8 cellular contexts compared by ENCODE assay signal in the genomic region with DNA sequence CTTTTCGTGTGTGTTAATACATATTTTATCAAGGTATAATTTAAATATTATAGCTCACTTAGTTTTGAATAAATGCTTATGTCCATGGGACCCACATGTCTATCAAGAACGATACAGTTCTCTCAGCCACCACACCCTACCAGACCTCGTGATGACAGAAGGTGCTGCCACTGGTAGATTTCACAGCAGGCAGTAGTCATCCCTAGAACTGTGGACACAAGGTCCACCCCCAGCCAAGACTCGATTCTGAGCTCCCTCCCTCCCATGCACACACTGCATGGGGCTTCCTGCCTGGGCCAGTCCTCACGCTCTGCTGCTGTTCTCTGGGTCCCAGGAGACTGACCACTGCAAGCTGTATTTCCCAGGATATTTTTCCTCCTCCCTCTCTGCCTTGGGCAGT. TPM values are rescaled to one million over a fixed set of nuclear protein-coding genes. Genes with fewer than 3 reads are reported as not detected.
DNase-seq lines count a peak whose midpoint lies in the region; ATAC-seq and TF ChIP-seq lines count a peak whose summit lies in the region.

No MANE protein-coding gene starts in this region.

- H3K9me3 ChIP-seq in GM23248 (ENCODE audit: low read depth) (no peaks in the 10 kb centered on the region), lower lobe of right lung (no peaks in the 10 kb centered on the region)
- no peaks in the 10 kb centered on the region for H3K9me3 ChIP-seq in CD4-positive, alpha-beta T cell (ENCODE audit: control insufficient read depth, low read length)

- intact Hi-C loops in lower lobe of right lung (cut with DNase I): no loop called here
- intact Hi-C loops in CD4-positive, alpha-beta T cell (cut with DNase I, micrococcal nuclease): loop anchor here in 1 of 2 experiments (10.0 kb wide), 1 partner anchor 562 kb away; no protein-coding TSS in a partner anchor

- H3F3A ChIP-seq in GM23248 (ENCODE audit: insufficient read depth): peaks cover 39% of the 10 kb centered on the region

- H4K20me1 ChIP-seq in GM23248 (ENCODE audit: insufficient read depth): no peaks in the 10 kb centered on the region

- H3K4me1 ChIP-seq in GM23248 (ENCODE audit: insufficient read depth): peaks cover 43% of the 10 kb centered on the region
- H3K4me1 ChIP-seq in lower lobe of right lung: peaks cover 39% of the 10 kb centered on the region

- H3K4me3 Mint-ChIP-seq in CD4-positive, alpha-beta T cell: no peak overlapping the region

- H3K27me3 ChIP-seq in GM23248 (replicated peaks; ENCODE audit: insufficient read depth) (no peaks in the 10 kb centered on the region), lower lobe of right lung (ENCODE audit: low read depth) (no peaks in the 10 kb centered on the region)
- H3K27me3 ChIP-seq in CD4-positive, alpha-beta T cell (ENCODE audit: control insufficient read depth, insufficient read depth, low read length): no peaks in the 10 kb centered on the region

- in situ Hi-C loops in GM13976 (cut with MboI; ENCODE audit: low sequenced_read_pairs, unreplicated experiment) (no loop called here), GM23248 (cut with MboI) (no loop called here)

- ATAC-seq in lower lobe of right lung: peak; percentile 51 to 67
- ATAC-seq in CD4-positive, alpha-beta T cell (ENCODE audit: poor library complexity): no peak

- H3K9ac ChIP-seq in GM23248: no peak overlapping the region

- H3K4me2 ChIP-seq in GM23248 (ENCODE audit: unreplicated experiment): no peak overlapping the region

- no peaks in the 10 kb centered on the region for H3K36me3 Mint-ChIP-seq in CD4-positive, alpha-beta T cell (ENCODE audit: low read depth)

- DNase-seq in GM13976 (ENCODE audit: low spot score) (peak; percentile 56), GM23248 (peak; percentile 64), NOMO-1 treated with DMSO at 0.1 percent for 48 hours (lab: John Stamatoyannopoulos, UW; ENCODE audit: unreplicated experiment) (peak; percentile 77), lower lobe of right lung (peak; percentile 52), kidney glomerular epithelial cell (lab: John Stamatoyannopoulos, UW) (no peak), NCI-H1694 (lab: John Stamatoyannopoulos, UW) (no peak), NCI-H1105 (lab: John Stamatoyannopoulos, UW) (no peak)
- no peak for DNase-seq in CD4-positive, alpha-beta T cell

- peaks cover 34% of the 10 kb centered on the region for H3K4me1 Mint-ChIP-seq in CD4-positive, alpha-beta T cell (ENCODE audit: low read depth)

- POLR2A ChIA-PET in CD4-positive, alpha-beta T cell (lab: Charles Lee): interaction anchor here (1.0 to 7.8 kb wide), 3 partner anchors 17 to 30 kb away, joined by 3 to 62 read pairs (median 4); partner anchors contain the start of gene CREB1

- TF ChIP-seq CTCF in GM13976 (IDR thresholded peaks at IDR 0.05; ENCODE audit: borderline replicate concordance, control extremely low read depth, extremely low read depth, insufficient read depth, missing control alignments): no peak
- no peak for TF ChIP-seq CTCF in lower lobe of right lung (IDR thresholded peaks at IDR 0.05)
- TF ChIP-seq CTCF in CD4-positive, alpha-beta T cell (IDR thresholded peaks at IDR 0.05): no peak

- WGBS in GM23248 (ENCODE audit: low coverage in 1 of 2, low lambda C conversion rate in 2 of 2, missing lambda C conversion rate in 2 of 2), 2 experiments: 63 to 65% methylated on average over 5 of the region's 5 CpGs

- H3K27ac Mint-ChIP-seq in CD4-positive, alpha-beta T cell: no peak overlapping the region

- no peaks in the 10 kb centered on the region for H3K9me2 ChIP-seq in GM23248 (ENCODE audit: insufficient read depth)

- CTCF ChIA-PET in CD4-positive, alpha-beta T cell (lab: Charles Lee): interaction anchor here (0.6 to 1.9 kb wide), 3 partner anchors 21 to 122 kb away, joined by 3 to 4 read pairs (median 4); partner anchors contain the start of gene METTL21A

- H3K79me2 ChIP-seq in GM23248 (ENCODE audit: insufficient read depth): no peaks in the 10 kb centered on the region; the same call in 1 of the 2 replicates

- H3K9me3 Mint-ChIP-seq in CD4-positive, alpha-beta T cell: no peaks in the 10 kb centered on the region

- no peaks in the 10 kb centered on the region for H3K36me3 ChIP-seq in GM23248 (ENCODE audit: low read depth)
- H3K36me3 ChIP-seq in lower lobe of right lung: no peaks in the 10 kb centered on the region

- no peaks in the 10 kb centered on the region for H3K27me3 Mint-ChIP-seq in CD4-positive, alpha-beta T cell

- H3K4me3 ChIP-seq in GM23248: no peak overlapping the region
- no peak overlapping the region for H3K4me3 ChIP-seq in lower lobe of right lung

- H3K27ac ChIP-seq in GM23248: peak overlapping the region; percentile 90; the same call in 1 of the 2 replicates
- H3K27ac ChIP-seq in lower lobe of right lung: peak overlapping the region; percentile 51
- H3K27ac ChIP-seq in CD4-positive, alpha-beta T cell (ENCODE audit: low read depth, low read length): no peak overlapping the region

- peak overlapping the region; percentile 65; the same call in 1 of the 2 replicates for H2AFZ ChIP-seq in GM23248

RNA-seq across cellular contexts. Expression of gene CREB1, which starts 26.5 kb away (rescaled TPM):
- 44.5 and 71.8 TPM in 2 replicates for total RNA-seq in GM23248 (2014; rRNA removed; shearing (Covaris generic))
- polyA plus RNA-seq in GM23248 (2016; fragmentation: Nextera tagmentation; extraction: Ambion mirVana): 35.9 and 37.7 TPM in 2 replicates
- total RNA-seq in lower lobe of right lung: 71.3 TPM
- total RNA-seq in CD4-positive, alpha-beta T cell: 10 to 100 TPM; 62.5 to 67.1 TPM

Comparison
In these comparisons a context has a peak if more than half of its experiments do, and no peak if none do; other contexts are left out.
1. DNase-seq: peak in GM13976 (single experiment), GM23248 (single experiment), NOMO-1 treated with DMSO at 0.1 percent for 48 hours (single experiment) and lower lobe of right lung (single experiment); none in kidney glomerular epithelial cell (single experiment), NCI-H1694 (single experiment), NCI-H1105 (single experiment) and CD4-positive, alpha-beta T cell (0 of 10).